20 cellular contexts compared by ENCODE assay signal in genomic region chr21:16353764-16354163, GRCh38.
DNase-seq lines count a peak whose midpoint lies in the region; TF ChIP-seq lines count a peak whose summit lies in the region.
"Had no signal": no experiment of that assay in that cellular context is flagged by ENCODE, and none has a peak within 500 bp of the region (broad histone marks: within the 10 kb centered on the region; RNA-seq: fewer than 3 reads in every experiment).

No MANE protein-coding gene starts in this region.

- intact Hi-C loops in uterus (cut with DNase I; ENCODE audit: low total_unique reads): no loop called here
- intact Hi-C loops in Calu3 (cut with micrococcal nuclease; ENCODE audit: unreplicated experiment): no loop called here

- H3K27me3 Mint-ChIP-seq in brain: no peaks in the 10 kb centered on the region
- no peaks in the 10 kb centered on the region for H3K27me3 Mint-ChIP-seq in Calu3 (ENCODE audit: unreplicated experiment)

- CTCF ChIA-PET in Calu3 (lab: Charles Lee): no interaction called here

- H3K27me3 ChIP-seq in uterus: no peaks in the 10 kb centered on the region

- H3K27ac Mint-ChIP-seq in brain (peak overlapping the region in 4 of 5 experiments; percentile 3 to 76 (median 12)), Calu3 (ENCODE audit: unreplicated experiment) (no peak overlapping the region)
- H3K27ac Mint-ChIP-seq: CD8-positive, alpha-beta T cell had no signal

- H3K36me3 Mint-ChIP-seq in brain: peaks cover 55% of the 10 kb centered on the region
- H3K36me3 Mint-ChIP-seq in Calu3 (ENCODE audit: insufficient read depth, unreplicated experiment): no peaks in the 10 kb centered on the region
- H3K36me3 Mint-ChIP-seq: CD8-positive, alpha-beta T cell had no signal

- H3K27ac ChIP-seq in C4-2B (peak overlapping the region; percentile 83), uterus (peak overlapping the region; percentile 65 to 68)
- H3K27ac ChIP-seq: HL-60 had no signal

- TF ChIP-seq POLR2A in NB4 (IDR thresholded peaks at IDR 0.05; ENCODE audit: extremely low read depth, insufficient read length): no peak
- no peak for TF ChIP-seq POLR2A in uterus (IDR thresholded peaks at IDR 0.05)

- DNase-seq in NB4 (ENCODE audit: low read depth): peak; percentile 7
- peak in 1 of 2 donors; percentile 35 for DNase-seq in uterus
- DNase-seq in activated naive CD4-positive, alpha-beta T cell (lab: John Stamatoyannopoulos, UW): no peak
- DNase-seq in Calu3: no peak
- no peak for DNase-seq in stimulated activated CD4-positive, alpha-beta T cell treated with anti-CD3 and anti-CD28 coated beads, Interleukin-2, amount 100 ng/mL, for 24 hours
- DNase-seq: C1 segment of cervical spinal cord; CD8-positive, alpha-beta T cell; DMS79 treated with DMSO at 0.1 percent for 48 hours; GF-D8; Karpas-422; MV-4-11; NCI-H1105 treated with DMSO at 0.1 percent for 48 hours; NCI-H2029; NCI-H446 treated with DMSO at 0.1 percent for 48 hours; NCI-H526; SIG-M5 had no signal

- peaks cover 2 to 12% (median 6%) of the 10 kb centered on the region in 5 experiments for H3K9me3 Mint-ChIP-seq in brain
- H3K9me3 Mint-ChIP-seq in Calu3 (ENCODE audit: low read depth, unreplicated experiment): no peaks in the 10 kb centered on the region
- H3K9me3 Mint-ChIP-seq: CD8-positive, alpha-beta T cell had no signal

- H3K4me3 ChIP-seq in NB4 (ENCODE audit: low read depth, low read length) (no peak overlapping the region), uterus (no peak overlapping the region)
- H3K4me3 ChIP-seq: SK-N-MC had no signal

- TF ChIP-seq CTCF in C4-2B (conservative IDR thresholded peaks at IDR 0.05): no peak
- no peak for TF ChIP-seq CTCF in NB4 (IDR thresholded peaks at IDR 0.05; ENCODE audit: low read depth, low read length)
- no peak for TF ChIP-seq CTCF in brain (conservative IDR thresholded peaks at IDR 0.05)
- no peak for TF ChIP-seq CTCF in uterus (IDR thresholded peaks at IDR 0.05)
- TF ChIP-seq CTCF in Calu3 (IDR thresholded peaks at IDR 0.05; ENCODE audit: unreplicated experiment): no peak

- no TSS peak for BruUV-seq in Calu3 (replicated peaks; lab: Mats Ljungman, UMichigan)

- no peaks in the 10 kb centered on the region for H3K4me1 ChIP-seq in uterus

- H3K4me1 Mint-ChIP-seq in brain (peaks cover 17% of the 10 kb centered on the region), Calu3 (ENCODE audit: low read depth, unreplicated experiment) (no peaks in the 10 kb centered on the region)

- peak overlapping the region in 1 of 5 experiments; percentile 6 for H3K4me3 Mint-ChIP-seq in brain
- no peak overlapping the region for H3K4me3 Mint-ChIP-seq in Calu3 (ENCODE audit: low read depth, unreplicated experiment)
- H3K4me3 Mint-ChIP-seq: CD8-positive, alpha-beta T cell had no signal

- H3K36me3 ChIP-seq in uterus: no peaks in the 10 kb centered on the region

- no peaks in the 10 kb centered on the region for H3K9me3 ChIP-seq in uterus
